14 cellular contexts compared by ENCODE assay signal in the genomic region with DNA sequence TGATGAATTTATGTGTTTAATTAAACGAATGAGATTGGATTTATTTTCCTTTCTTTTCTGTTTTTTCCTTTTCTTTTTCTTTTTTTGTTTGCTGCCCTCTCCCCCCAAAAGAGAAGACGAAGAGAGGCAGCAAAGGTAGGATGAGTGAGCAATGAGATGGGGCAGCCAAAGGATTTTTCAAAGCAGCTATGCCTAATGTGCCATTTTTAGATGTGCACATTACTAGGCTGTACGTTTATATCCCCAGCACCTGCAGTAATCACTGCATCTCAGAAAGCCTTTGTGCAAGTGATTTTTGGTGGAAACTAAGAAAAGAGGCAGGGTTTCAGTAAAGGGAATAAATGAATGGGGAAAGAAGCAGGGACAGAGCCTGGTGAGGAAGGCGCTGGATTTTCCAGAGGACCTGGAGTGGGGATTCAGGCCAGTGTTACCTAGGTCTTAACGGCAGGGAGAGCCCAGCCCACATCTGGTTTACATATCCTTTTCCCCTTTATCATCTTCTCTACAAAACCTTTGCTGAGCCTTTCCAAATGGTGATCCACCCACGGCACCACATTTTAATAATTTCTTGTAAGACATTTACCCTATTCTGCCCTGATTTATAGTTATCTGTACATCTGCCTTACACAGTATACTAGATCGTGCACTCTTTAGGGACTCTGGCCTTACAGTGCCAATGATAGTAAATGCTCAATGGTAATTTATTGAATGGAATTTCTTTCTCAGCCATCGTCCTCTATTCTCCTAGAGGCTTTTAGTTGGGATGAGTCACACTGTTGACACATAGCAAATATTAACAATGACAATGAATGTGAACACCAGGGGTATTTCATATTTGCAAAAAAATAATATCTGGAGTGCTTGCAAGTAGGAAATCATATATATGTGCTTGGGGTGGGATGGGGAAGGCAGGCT. TPM values are rescaled to one million over a fixed set of nuclear protein-coding genes. Genes with fewer than 3 reads are reported as not detected.
DNase-seq lines count a peak whose midpoint lies in the region; ATAC-seq and TF ChIP-seq lines count a peak whose summit lies in the region.
"Had no signal": no experiment of that assay in that cellular context is flagged by ENCODE, and none has a peak within 500 bp of the region (broad histone marks: within the 10 kb centered on the region; RNA-seq: fewer than 3 reads in every experiment).

No MANE protein-coding gene starts in this region.

- no peaks in the 10 kb centered on the region for H3K36me3 ChIP-seq in tibial artery
- H3K36me3 ChIP-seq in uterus: no peaks in the 10 kb centered on the region

- DNase-seq in right cardiac atrium (no peak), Right ventricle myocardium inferior (ENCODE audit: missing footprints) (no peak), RKO (ENCODE audit: low spot score) (peak; percentile 22), fibroblast of mammary gland (ENCODE audit: low read depth) (peak; percentile 45), tibial artery (no peak), NCI-H1105 treated with DMSO at 0.1 percent for 48 hours (lab: John Stamatoyannopoulos, UW) (no peak), uterus (no peak)
- DNase-seq: aorta; NCI-H1436 treated with DMSO at 0.1 percent for 48 hours; NCI-H524; SIG-M5; stimulated activated naive CD4-positive, alpha-beta T cell treated with Interleukin-2 at 50 U/mL for 16 hours had no signal

- intact Hi-C loops in right cardiac atrium (cut with DNase I): no loop called here
- intact Hi-C loops in Right ventricle myocardium inferior (cut with DNase I): no loop called here
- intact Hi-C loops in tibial artery (cut with DNase I; ENCODE audit: low total_unique reads): loop anchor here (10.0 kb wide), 1 partner anchor 285 kb away; no protein-coding TSS in a partner anchor
- intact Hi-C loops in uterus (cut with DNase I; ENCODE audit: low total_unique reads): no loop called here

- 49% methylated on average over 8 of the region's 8 CpGs for WGBS in right cardiac atrium

- H3K4me1 ChIP-seq in right cardiac atrium (ENCODE audit: control insufficient read depth, insufficient read depth, low read length) (peaks cover 4% of the 10 kb centered on the region), tibial artery (peaks cover 0 to 22% (median 5%) of the 10 kb centered on the region in 4 donors), uterus (no peaks in the 10 kb centered on the region)

- no peak for TF ChIP-seq POLR2A in uterus (IDR thresholded peaks at IDR 0.05)

- H3K4me3 ChIP-seq in right cardiac atrium (ENCODE audit: low read length): no peak overlapping the region
- no peak overlapping the region for H3K4me3 ChIP-seq in fibroblast of mammary gland (ENCODE audit: control insufficient read depth, low read depth, low read length)
- no peak overlapping the region for H3K4me3 ChIP-seq in tibial artery
- no peak overlapping the region for H3K4me3 ChIP-seq in uterus
- H3K4me3 ChIP-seq: lung had no signal

- ATAC-seq in right cardiac atrium (no peak), Right ventricle myocardium inferior (no peak), HG02885 (IDR thresholded peaks at IDR 0.05; ENCODE audit: poor library complexity, unreplicated experiment) (no peak)

- H3K9me3 ChIP-seq in right cardiac atrium (ENCODE audit: control insufficient read depth, low read length) (no peaks in the 10 kb centered on the region), tibial artery (no peaks in the 10 kb centered on the region), uterus (no peaks in the 10 kb centered on the region)

- no peaks in the 10 kb centered on the region for H3K27me3 ChIP-seq in right cardiac atrium (ENCODE audit: control insufficient read depth, insufficient read depth)
- H3K27me3 ChIP-seq in tibial artery: no peaks in the 10 kb centered on the region
- no peaks in the 10 kb centered on the region for H3K27me3 ChIP-seq in uterus

- H3K27ac ChIP-seq in right cardiac atrium (ENCODE audit: low read length) (peak overlapping the region; percentile 68), tibial artery (no peak overlapping the region), uterus (no peak overlapping the region)

- TF ChIP-seq CTCF in fibroblast of mammary gland (conservative IDR thresholded peaks at IDR 0.05; ENCODE audit: control insufficient read depth, insufficient read depth, low read depth, low read length): no peak
- TF ChIP-seq CTCF in tibial artery (IDR thresholded peaks at IDR 0.05): no peak
- TF ChIP-seq CTCF in uterus (IDR thresholded peaks at IDR 0.05): no peak

RNA-seq across cellular contexts. Expression of a gene that starts 38.3 kb away (rescaled TPM):
- total RNA-seq in right cardiac atrium (10 to 100 TPM; 46.5 to 50.7 (median 47.9) TPM), Right ventricle myocardium inferior (42.5 TPM), uterus (100 to 1,000 TPM in 1 of 4 donors, 10 to 100 TPM in 3; 21.0 to 102 (median 51.1) TPM)
- polyA plus RNA-seq in right cardiac atrium: 11.8 TPM

Comparison
In these comparisons a context has a peak if more than half of its experiments do, and no peak if none do; other contexts are left out.
1. DNase-seq: peak in RKO (single experiment) and fibroblast of mammary gland (single experiment); none in right cardiac atrium (0 of 3), Right ventricle myocardium inferior (single experiment), tibial artery (0 of 2), NCI-H1105 treated with DMSO at 0.1 percent for 48 hours (single experiment) and uterus (0 of 2).